19 cellular contexts compared by ENCODE assay signal in genomic region chr19:33216198-33216830, GRCh38. TPM values are rescaled to one million over a fixed set of nuclear protein-coding genes. Genes with fewer than 3 reads are reported as not detected.
"Had no signal": no experiment of that assay in that cellular context is flagged by ENCODE, and none has a peak within 500 bp of the region (broad histone marks: within the 10 kb centered on the region; RNA-seq: fewer than 3 reads in every experiment).

No MANE protein-coding gene starts in this region.

- H3K4me1 Mint-ChIP-seq: activated naive CD8-positive, alpha-beta T cell treated with anti-CD3 and anti-CD28 coated beads for 36 hours; central memory CD8-positive, alpha-beta T cell had no signal

- ATAC-seq: activated CD8-positive, alpha-beta T cell treated with anti-CD3 and anti-CD28 coated beads, Interleukin-2, amount 10 ng/mL, durations not matched to agents 7 days and 5 days; natural killer cell treated with Interleukin-12 subunit alpha and Interleukin-12 subunit beta and Interleukin-15 and Interleukin-18, amount 100 ng/mL, for 72 hours had no signal

- H2AFZ ChIP-seq: hepatocyte had no signal

- H3K4me3 ChIP-seq: coronary artery, esophagus squamous epithelium, hepatocyte, transverse colon, vagina had no signal

- H3K9me3 ChIP-seq: esophagus squamous epithelium, transverse colon, vagina had no signal

- H3K4me2 ChIP-seq: hepatocyte had no signal

- H3K9me3 Mint-ChIP-seq: activated naive CD8-positive, alpha-beta T cell treated with anti-CD3 and anti-CD28 coated beads for 36 hours; activated T-helper 1 cell treated with anti-CD3 and anti-CD28 coated beads, Interleukin-12 subunit alpha, Interleukin-12 subunit beta, Interleukin-2, Interleukin-4 antibody, amounts not matched to agents 30 ng/mL and 10 ng/mL and 1 ng/mL, durations not matched to agents 14 hours and 24 hours and 36 hours; central memory CD8-positive, alpha-beta T cell; natural killer cell treated with Interleukin-12 subunit alpha and Interleukin-12 subunit beta and Interleukin-15 and Interleukin-18, amount 100 ng/mL, for 72 hours had no signal

- H3K79me2 ChIP-seq: hepatocyte had no signal

- H3K27ac Mint-ChIP-seq: activated CD8-positive, alpha-beta T cell treated with anti-CD3 and anti-CD28 coated beads, Interleukin-2, amount 10 ng/mL, durations not matched to agents 7 days and 5 days; activated naive CD8-positive, alpha-beta T cell treated with anti-CD3 and anti-CD28 coated beads for 36 hours; activated T-helper 1 cell treated with anti-CD3 and anti-CD28 coated beads, Interleukin-12 subunit alpha, Interleukin-12 subunit beta, Interleukin-2, Interleukin-4 antibody, amounts not matched to agents 30 ng/mL and 10 ng/mL and 1 ng/mL, durations not matched to agents 14 hours and 24 hours and 36 hours; brain; natural killer cell treated with Interleukin-12 subunit alpha and Interleukin-12 subunit beta and Interleukin-15 and Interleukin-18, amount 100 ng/mL, for 72 hours had no signal

- H3K36me3 ChIP-seq: esophagus squamous epithelium, transverse colon, vagina had no signal

- FAIRE-seq: endothelial cell of umbilical vein, small intestine had no signal

- H3K4me1 ChIP-seq: esophagus squamous epithelium, transverse colon, vagina had no signal

- H3K27me3 ChIP-seq: hepatocyte, vagina had no signal

- H3K4me3 Mint-ChIP-seq: activated CD8-positive, alpha-beta T cell treated with anti-CD3 and anti-CD28 coated beads, Interleukin-2, amount 10 ng/mL, durations not matched to agents 7 days and 5 days; activated naive CD8-positive, alpha-beta T cell treated with anti-CD3 and anti-CD28 coated beads for 36 hours; activated T-helper 1 cell treated with anti-CD3 and anti-CD28 coated beads, Interleukin-12 subunit alpha, Interleukin-12 subunit beta, Interleukin-2, Interleukin-4 antibody, amounts not matched to agents 30 ng/mL and 10 ng/mL and 1 ng/mL, durations not matched to agents 14 hours and 24 hours and 36 hours; brain; central memory CD8-positive, alpha-beta T cell; natural killer cell treated with Interleukin-12 subunit alpha and Interleukin-12 subunit beta and Interleukin-15 and Interleukin-18, amount 100 ng/mL, for 72 hours had no signal

- H3K27ac ChIP-seq: coronary artery, esophagus squamous epithelium, hepatocyte, transverse colon, vagina had no signal

- DNase-seq: activated CD8-positive, alpha-beta T cell treated with anti-CD3 and anti-CD28 coated beads, Interleukin-2, amount 10 ng/mL, durations not matched to agents 7 days and 5 days; activated naive CD8-positive, alpha-beta T cell treated with anti-CD3 and anti-CD28 coated beads for 36 hours; esophagus squamous epithelium; occipital lobe; small intestine; stimulated activated CD4-positive, alpha-beta T cell treated with anti-CD3 and anti-CD28 coated beads, Interleukin-4, amount 100 ng/mL, for 24 hours; stimulated activated naive CD4-positive, alpha-beta T cell; transverse colon had no signal

- H3K36me3 Mint-ChIP-seq: activated naive CD8-positive, alpha-beta T cell treated with anti-CD3 and anti-CD28 coated beads for 36 hours; brain; natural killer cell treated with Interleukin-12 subunit alpha and Interleukin-12 subunit beta and Interleukin-15 and Interleukin-18, amount 100 ng/mL, for 72 hours had no signal

RNA-seq across cellular contexts. Expression of gene SLC7A10, which starts 9.3 kb away (rescaled TPM):
- total RNA-seq: activated CD8-positive, alpha-beta T cell treated with anti-CD3 and anti-CD28 coated beads, Interleukin-2, amount 10 ng/mL, durations not matched to agents 7 days and 5 days; activated naive CD8-positive, alpha-beta T cell treated with anti-CD3 and anti-CD28 coated beads for 36 hours; activated T-helper 1 cell treated with anti-CD3 and anti-CD28 coated beads, Interleukin-12 subunit alpha, Interleukin-12 subunit beta, Interleukin-2, Interleukin-4 antibody, amounts not matched to agents 30 ng/mL and 10 ng/mL and 1 ng/mL, durations not matched to agents 14 hours and 24 hours and 36 hours; endothelial cell of umbilical vein; esophagus squamous epithelium; fibroblast of villous mesenchyme; glomerular endothelial cell; natural killer cell treated with Interleukin-12 subunit alpha and Interleukin-12 subunit beta and Interleukin-15 and Interleukin-18, amount 100 ng/mL, for 72 hours; posterior vena cava had no signal
- polyA plus RNA-seq: endothelial cell of umbilical vein had no signal

RNA-seq across cellular contexts. Expression of gene LRP3, which starts 22.2 kb away (rescaled TPM):
- total RNA-seq: activated CD8-positive, alpha-beta T cell treated with anti-CD3 and anti-CD28 coated beads, Interleukin-2, amount 10 ng/mL, durations not matched to agents 7 days and 5 days; natural killer cell treated with Interleukin-12 subunit alpha and Interleukin-12 subunit beta and Interleukin-15 and Interleukin-18, amount 100 ng/mL, for 72 hours had no signal
